Comparison of ENCODE assay signal across 20 cellular contexts in the genomic region with DNA sequence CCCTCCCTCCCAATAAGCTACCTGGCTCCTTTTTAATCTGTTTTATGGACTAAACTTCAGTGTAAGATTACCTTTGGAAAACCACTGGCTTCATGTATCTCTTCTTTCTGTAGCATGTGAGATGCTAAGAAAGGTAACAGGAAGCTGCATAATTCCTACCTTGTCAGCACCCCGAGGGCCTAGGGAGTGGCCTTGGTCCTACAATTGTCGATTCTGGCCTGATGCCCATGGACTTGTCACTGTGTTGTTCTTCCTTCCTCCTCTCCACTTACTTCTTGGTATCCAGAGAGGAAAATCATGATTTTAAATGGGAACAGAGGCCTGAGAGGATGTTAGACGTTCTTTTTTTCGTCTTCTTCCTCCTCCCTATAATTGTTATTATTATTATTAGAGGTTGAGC.
"Had no signal": no experiment of that assay in that cellular context is flagged by ENCODE, and none has a peak within 500 bp of the region (broad histone marks: within the 10 kb centered on the region; RNA-seq: fewer than 3 reads in every experiment).

No MANE protein-coding gene starts in this region.

- ATAC-seq: activated CD8-positive, alpha-beta T cell treated with anti-CD3 and anti-CD28 coated beads for 36 hours; stimulated activated naive CD8-positive, alpha-beta T cell treated with anti-CD3 and anti-CD28 coated beads, Interleukin-15, Interleukin-2, amounts not matched to agents 100 U/mL and 50 U/mL, for 24 hours had no signal

- H3K4me3 ChIP-seq: esophagus squamous epithelium, prostate gland, right atrium auricular region, tibial nerve, uterus had no signal

- H3K9me3 ChIP-seq: esophagus squamous epithelium, prostate gland, right atrium auricular region, uterus had no signal

- H3K4me1 ChIP-seq: prostate gland, right atrium auricular region, tibial nerve, uterus had no signal

- H3K27me3 ChIP-seq: right atrium auricular region, tibial nerve, uterus had no signal

- H3K27ac ChIP-seq: esophagus squamous epithelium, prostate gland, right atrium auricular region, tibial nerve, uterus had no signal

- H3K36me3 Mint-ChIP-seq: brain had no signal

- H3K36me3 ChIP-seq: esophagus squamous epithelium, prostate gland, right atrium auricular region, tibial nerve, uterus had no signal

- H3K9me3 Mint-ChIP-seq: activated T-cell treated with anti-CD3 and anti-CD28 coated beads, Interleukin-2, amount 50 U/mL, for 24 hours had no signal

- H3K27ac Mint-ChIP-seq: activated CD8-positive, alpha-beta T cell treated with anti-CD3 and anti-CD28 coated beads for 36 hours; activated naive CD4-positive, alpha-beta T cell treated with anti-CD3 and anti-CD28 coated beads for 36 hours; activated T-cell treated with anti-CD3 and anti-CD28 coated beads, Interleukin-2, amount 50 U/mL, for 24 hours; brain had no signal

- H3K4me3 Mint-ChIP-seq: activated CD8-positive, alpha-beta T cell treated with anti-CD3 and anti-CD28 coated beads for 36 hours; activated naive CD4-positive, alpha-beta T cell treated with anti-CD3 and anti-CD28 coated beads for 36 hours; activated T-cell treated with anti-CD3 and anti-CD28 coated beads, Interleukin-2, amount 50 U/mL, for 24 hours; brain had no signal

- DNase-seq: activated CD4-positive, alpha-beta T cell treated with anti-CD3 and anti-CD28 coated beads for 48 hours; activated CD4-positive, CD25-positive, alpha-beta regulatory T cell; activated CD8-positive, alpha-beta T cell treated with anti-CD3 and anti-CD28 coated beads for 36 hours; activated naive CD4-positive, alpha-beta T cell treated with anti-CD3 and anti-CD28 coated beads for 36 hours; activated T-cell treated with anti-CD3 and anti-CD28 coated beads, Interleukin-2, amount 50 U/mL, for 24 hours; anterior cingulate cortex; cerebellar nuclear complex; effector CD4-positive, alpha-beta T cell; esophagus squamous epithelium; midbrain; stimulated activated CD4-positive, alpha-beta T cell treated with anti-CD3 and anti-CD28 coated beads, Interleukin-2, amount 100 ng/mL, for 24 hours; stimulated activated naive CD8-positive, alpha-beta T cell treated with anti-CD3 and anti-CD28 coated beads, Interleukin-15, Interleukin-2, amounts not matched to agents 100 U/mL and 50 U/mL, for 24 hours; substantia nigra; T-helper 1 cell; T1000; uterus had no signal
